Comparison of ENCODE assay signal across 12 cellular contexts in the genomic region with DNA sequence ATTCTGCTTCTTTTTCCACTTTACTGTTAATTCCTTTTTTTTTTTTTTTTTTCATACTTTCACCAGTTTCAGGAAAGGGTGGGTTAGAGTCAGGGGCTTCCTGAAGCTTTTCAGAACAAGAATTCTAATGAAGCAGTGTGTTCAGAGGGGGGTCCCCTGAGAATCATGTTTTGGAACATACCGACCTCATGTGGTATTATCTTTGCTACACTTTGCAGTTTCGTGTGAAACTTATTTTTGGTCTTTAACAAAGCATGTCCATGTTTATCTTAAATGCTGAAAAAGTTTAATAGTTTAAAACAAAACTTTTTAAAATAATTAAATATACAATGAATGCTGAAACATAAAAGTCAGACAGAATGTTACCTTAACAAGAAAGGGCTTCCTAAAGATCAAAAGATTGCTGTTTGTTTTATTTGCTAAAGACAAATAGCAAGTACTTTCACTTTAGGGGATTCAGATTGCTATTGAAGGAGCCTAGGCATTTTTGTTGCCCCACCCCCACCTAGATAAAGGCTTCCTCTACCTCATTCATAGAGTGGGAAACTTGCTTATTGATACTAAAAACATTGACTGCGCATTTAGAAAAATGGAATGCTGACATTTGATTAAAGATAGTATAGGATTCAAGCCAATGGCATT.
DNase-seq lines count a peak whose midpoint lies in the region; ATAC-seq and TF ChIP-seq lines count a peak whose summit lies in the region.
"Had no signal": no experiment of that assay in that cellular context is flagged by ENCODE, and none has a peak within 500 bp of the region (broad histone marks: within the 10 kb centered on the region; RNA-seq: fewer than 3 reads in every experiment).

No MANE protein-coding gene starts in this region.

- H3K4me2 ChIP-seq in BLaER1 treated with 17β-estradiol and CSF1 and Interleukin-3, amounts not matched to agents 10 nM and 100 nM = peak overlapping the region; percentile 38 to 88 (median 73); a peak in 21 of 22 replicates
- H3K4me2 ChIP-seq in OCI-LY3 (ENCODE audit: low read length) = peak overlapping the region; percentile 73

- H4K20me1 ChIP-seq in BLaER1 treated with 17β-estradiol and CSF1 and Interleukin-3, amounts not matched to agents 10 nM and 100 nM = no peaks in the 10 kb centered on the region
- H4K20me1 ChIP-seq in OCI-LY3 (ENCODE audit: insufficient read depth, low read length) = no peaks in the 10 kb centered on the region

- H3K36me3 ChIP-seq in BLaER1 treated with 17β-estradiol and CSF1 and Interleukin-3, amounts not matched to agents 10 nM and 100 nM = no peaks in the 10 kb centered on the region
- H3K36me3 ChIP-seq in OCI-LY3 (replicated peaks; ENCODE audit: low read depth, low read length) = no peaks in the 10 kb centered on the region
- H3K36me3 ChIP-seq in iPS-20b (ENCODE audit: insufficient read depth, low read depth, low read length) = no peaks in the 10 kb centered on the region

- no peak overlapping the region; the same call in 1 of the 2 replicates for H2AFZ ChIP-seq in OCI-LY3 (ENCODE audit: low read depth, low read length)
- H2AFZ ChIP-seq: parathyroid adenoma had no signal

- peak overlapping the region in 4 of 10 experiments; percentile 41 to 50 (median 46); a peak in 6 of 20 replicates for H3K4me3 ChIP-seq in BLaER1 treated with 17β-estradiol and CSF1 and Interleukin-3, amounts not matched to agents 10 nM and 100 nM
- H3K4me3 ChIP-seq in OCI-LY3 (ENCODE audit: low read length) (peak overlapping the region; percentile 58), iPS-20b (ENCODE audit: low read length) (no peak overlapping the region)

- H3K79me2 ChIP-seq in OCI-LY3 (ENCODE audit: low read length) = no peaks in the 10 kb centered on the region
- H3K79me2 ChIP-seq: parathyroid adenoma had no signal

- peaks cover 28 to 54% (median 37%) of the 10 kb centered on the region in 10 experiments for H3K4me1 ChIP-seq in BLaER1 treated with 17β-estradiol and CSF1 and Interleukin-3, amounts not matched to agents 10 nM and 100 nM
- H3K4me1 ChIP-seq in OCI-LY3 (ENCODE audit: low read length) (peaks cover 60% of the 10 kb centered on the region), iPS-20b (ENCODE audit: insufficient read depth, low read length) (peaks cover 8% of the 10 kb centered on the region; the same call in 1 of the 2 replicates)
- H3K4me1 ChIP-seq: parathyroid adenoma had no signal

- peak; percentile 33 for ATAC-seq in GM19468 (IDR thresholded peaks at IDR 0.05; ENCODE audit: extremely low read depth, unreplicated experiment)
- ATAC-seq in GM21526 (IDR thresholded peaks at IDR 0.05; ENCODE audit: low FRiP score, unreplicated experiment) = no peak

- no peaks in the 10 kb centered on the region for H3K9me3 ChIP-seq in BLaER1 treated with 17β-estradiol and CSF1 and Interleukin-3, amounts not matched to agents 10 nM and 100 nM (replicated peaks in 1 of 11)
- H3K9me3 ChIP-seq in OCI-LY3 (ENCODE audit: insufficient read depth, low read length) = no peaks in the 10 kb centered on the region
- no peaks in the 10 kb centered on the region for H3K9me3 ChIP-seq in iPS-20b (ENCODE audit: insufficient read depth, low read depth, low read length)

- DNase-seq in T1000 (lab: John Stamatoyannopoulos, UW) (no peak), cerebellar nuclear complex (lab: John Stamatoyannopoulos, UW) (no peak)
- DNase-seq in activated T-cell treated with anti-CD3 and anti-CD28 coated beads, Interleukin-2, amount 50 U/mL, for 48 hours = no peak
- DNase-seq: activated CD4-positive, alpha-beta T cell treated with anti-CD3 and anti-CD28 coated beads for 4 hours; activated effector memory CD4-positive, alpha-beta T cell treated with anti-CD3 and anti-CD28 coated beads, Interleukin-2, amount 50 U/mL, for 16 hours; HCEC 1CT had no signal

- peak overlapping the region in 7 of 11 experiments; percentile 36 to 60 (median 51); a peak in 13 of 22 replicates for H3K27ac ChIP-seq in BLaER1 treated with 17β-estradiol and CSF1 and Interleukin-3, amounts not matched to agents 10 nM and 100 nM
- H3K27ac ChIP-seq in OCI-LY3 (ENCODE audit: low read length) (peak overlapping the region; percentile 49), iPS-20b (ENCODE audit: low read length) (no peak overlapping the region)
- H3K27ac ChIP-seq: parathyroid adenoma had no signal

- peak overlapping the region in 7 of 11 experiments; percentile 35 to 64 (median 54); a peak in 12 of 22 replicates for H3K9ac ChIP-seq in BLaER1 treated with 17β-estradiol and CSF1 and Interleukin-3, amounts not matched to agents 10 nM and 100 nM
- H3K9ac ChIP-seq in OCI-LY3 (ENCODE audit: low read length) (peak overlapping the region; percentile 34), iPS-20b (ENCODE audit: low read depth, low read length) (peak overlapping the region; percentile 20; the same call in 1 of the 2 replicates)
- H3K9ac ChIP-seq: parathyroid adenoma had no signal

- TF ChIP-seq CTCF in OCI-LY3 (IDR thresholded peaks at IDR 0.05; ENCODE audit: low read depth, low read length) = peak; percentile 55

- H3K27me3 ChIP-seq in BLaER1 treated with 17β-estradiol and CSF1 and Interleukin-3, amounts not matched to agents 10 nM and 100 nM = no peaks in the 10 kb centered on the region
- peaks cover 16% of the 10 kb centered on the region for H3K27me3 ChIP-seq in OCI-LY3 (ENCODE audit: low read depth, low read length)
- H3K27me3 ChIP-seq in iPS-20b (ENCODE audit: insufficient read depth, low read length) = no peaks in the 10 kb centered on the region
